ENCODE assay signal across 10 cellular contexts in genomic region chr11:64319421-64319761, GRCh38. TPM values are rescaled to one million over a fixed set of nuclear protein-coding genes. Genes with fewer than 3 reads are reported as not detected.
DNase-seq lines count a peak whose midpoint lies in the region; ATAC-seq, FAIRE-seq and TF ChIP-seq lines count a peak whose summit lies in the region.
"Had no signal": no experiment of that assay in that cellular context is flagged by ENCODE, and none has a peak within 500 bp of the region (broad histone marks: within the 10 kb centered on the region; RNA-seq: fewer than 3 reads in every experiment).

No MANE protein-coding gene starts in this region.

- TF ChIP-seq POLR2A in GM12891 (IDR thresholded peaks at IDR 0.05; ENCODE audit: low read depth, low read length) = no peak

- H3K4me3 ChIP-seq in LNCaP clone FGC (ENCODE audit: low read depth, low read length) (peak overlapping the region; percentile 83), mammary epithelial cell (replicated peaks in 1 of 3; ENCODE audit: insufficient read depth in 1 of 3, low read depth in 2 of 3, low read length in 3 of 3) (peak overlapping the region; percentile 55 to 91 (median 79))

- H3K27ac ChIP-seq in mammary epithelial cell (ENCODE audit: insufficient read depth, low read depth, low read length) = peak overlapping the region; percentile 74

- H3K27ac Mint-ChIP-seq in naive B cell = peak overlapping the region in 5 of 6 donors; percentile 63 to 99 (median 93)

- intact Hi-C loops in mammary epithelial cell (cut with micrococcal nuclease) = loop anchor here (2.0 kb wide), 1 partner anchor 129 kb away; no protein-coding TSS in a partner anchor

- 13% methylated on average over 4 of the region's 4 CpGs for WGBS in mammary epithelial cell (ENCODE audit: low coverage, missing lambda C conversion rate)

- no peak overlapping the region for H2AFZ ChIP-seq in mammary epithelial cell (ENCODE audit: low read depth, low read length)

- peak overlapping the region; percentile 82 for H3K4me2 ChIP-seq in mammary epithelial cell (ENCODE audit: insufficient read depth, low read depth, low read length)

- H3K79me2 ChIP-seq in mammary epithelial cell (ENCODE audit: insufficient read depth, low read length) = peaks cover 61% of the 10 kb centered on the region

- peaks cover 0 to 16% of the 10 kb centered on the region in 2 donors for H3K36me3 Mint-ChIP-seq in naive B cell

- BruUV-seq in mammary epithelial cell (replicated peaks; lab: Mats Ljungman, UMichigan) = no TSS peak

- no peaks in the 10 kb centered on the region for H3K9me3 Mint-ChIP-seq in naive B cell

- no peaks in the 10 kb centered on the region for H3K27me3 Mint-ChIP-seq in naive B cell

- H4K20me1 ChIP-seq in mammary epithelial cell (ENCODE audit: insufficient read depth, low read length) = no peaks in the 10 kb centered on the region

- H3K9me3 ChIP-seq in mammary epithelial cell (replicated peaks; ENCODE audit: insufficient read depth, low read length) = no peaks in the 10 kb centered on the region
- H3K9me3 ChIP-seq: right lobe of liver had no signal

- peak overlapping the region; percentile 73 to 99 (median 94) for H3K4me3 Mint-ChIP-seq in naive B cell

- peak overlapping the region; percentile 81 for H3K9ac ChIP-seq in mammary epithelial cell (ENCODE audit: insufficient read depth, low read length)

- CTCF ChIA-PET in mammary epithelial cell (lab: Charles Lee; ENCODE audit: low non-redundant PET) = no interaction called here

- ATAC-seq in naive B cell (ENCODE audit: low read depth in 2 of 2) = no peak
- ATAC-seq: right lobe of liver had no signal

- no peak for FAIRE-seq in GM12891 (lab: Jason Lieb, UNC)

- dilution Hi-C loops in mammary epithelial cell (cut with HindIII; ENCODE audit: low sequenced_read_pairs) = no loop called here

- H3K4me1 Mint-ChIP-seq in naive B cell = peaks cover 33 to 55% (median 48%) of the 10 kb centered on the region in 3 donors

- H3K36me3 ChIP-seq in mammary epithelial cell (ENCODE audit: insufficient read depth, low read length) = peaks cover 5% of the 10 kb centered on the region

- no peaks in the 10 kb centered on the region for H3K27me3 ChIP-seq in mammary epithelial cell (ENCODE audit: insufficient read depth, low read length)
- H3K27me3 ChIP-seq: right lobe of liver had no signal

- in situ Hi-C loops in mammary epithelial cell (cut with MboI; ENCODE audit: low sequenced_read_pairs in 2 of 2) = no loop called here

- TF ChIP-seq CTCF in LNCaP clone FGC (IDR thresholded peaks at IDR 0.05; ENCODE audit: control insufficient read depth, extremely low read depth, insufficient read depth) (no peak), mammary epithelial cell (conservative IDR thresholded peaks at IDR 0.05 in 1 of 2, IDR thresholded peaks at IDR 0.05 in 1 of 2; ENCODE audit: extremely low read depth in 1 of 2, insufficient read depth in 1 of 2, low read depth in 1 of 2, low read length in 2 of 2) (no peak)

- DNase-seq in AML-193 (lab: John Stamatoyannopoulos, UW) = peak; percentile 73 to 81
- DNase-seq in LNCaP clone FGC (ENCODE audit: low read depth) = no peak
- DNase-seq in mammary epithelial cell = no peak
- no peak for DNase-seq in naive B cell
- no peak for DNase-seq in OCI-M1 (lab: John Stamatoyannopoulos, UW)
- DNase-seq in LoVo (ENCODE audit: low spot score) = no peak
- DNase-seq in GM12891 (ENCODE audit: insufficient read length, low spot score) = no peak
- no peak for DNase-seq in NCI-H2227 treated with DMSO at 0.1 percent for 48 hours (lab: John Stamatoyannopoulos, UW)

- H3K4me1 ChIP-seq in mammary epithelial cell (ENCODE audit: insufficient read depth, low read length) = peaks cover 54% of the 10 kb centered on the region

TF ChIP-seq in GM12891, 5 proteins besides CTCF, POLR2A, EP300 and RAD21:
- TF ChIP-seq SPI1 (IDR thresholded peaks at IDR 0.05; ENCODE audit: low read depth, low read length) (no peak), PAX5 (IDR thresholded peaks at IDR 0.05; ENCODE audit: insufficient read depth, low read length, severe bottlenecking) (no peak), POLR2AphosphoS5 (IDR thresholded peaks at IDR 0.05; ENCODE audit: low read depth, low read length) (no peak), POU2F2 (IDR thresholded peaks at IDR 0.05; ENCODE audit: low read depth, low read length) (no peak), TAF1 (IDR thresholded peaks at IDR 0.05; ENCODE audit: low read depth, low read length) (no peak)

RNA-seq across cellular contexts. Expression of gene PRDX5, which starts 1.5 kb away (rescaled TPM):
- total RNA-seq in mammary epithelial cell = 100 to 1,000 TPM; 333 to 449 TPM
- 660 TPM for polyA plus RNA-seq in mammary epithelial cell
- 272 TPM for polyA minus RNA-seq in mammary epithelial cell
- polyA plus RNA-seq in naive B cell (ENCODE audit: low read depth in 6 of 6) = 100 to 1,000 TPM; 229 to 385 (median 248) TPM
- polyA plus RNA-seq in GM12891 (2012; ENCODE audit: low read depth, missing spikeins) = 306 TPM

RNA-seq across cellular contexts. Expression of gene TRMT112, which starts 2.0 kb away (rescaled TPM):
- total RNA-seq in mammary epithelial cell = 100 to 1,000 TPM; 105 to 199 TPM
- polyA plus RNA-seq in mammary epithelial cell (350 TPM), naive B cell (ENCODE audit: low read depth in 6 of 6) (100 to 1,000 TPM; 445 to 606 (median 521) TPM)
- 271 TPM for polyA minus RNA-seq in mammary epithelial cell
- polyA plus RNA-seq in GM12891 (2012; ENCODE audit: low read depth, missing spikeins) = 327 TPM

RNA-seq across cellular contexts. Expression of gene ESRRA, which starts 14.1 kb away (rescaled TPM):
- total RNA-seq in mammary epithelial cell = 10 to 100 TPM; 44.8 to 67.0 TPM
- polyA plus RNA-seq in mammary epithelial cell (34.7 TPM), naive B cell (ENCODE audit: low read depth in 6 of 6) (1 to 10 TPM; 3.4 to 8.5 (median 6.5) TPM)
- polyA minus RNA-seq in mammary epithelial cell = 33.3 TPM
- 11.5 TPM for polyA plus RNA-seq in GM12891 (2012; ENCODE audit: low read depth, missing spikeins)

RNA-seq across cellular contexts. Expression of gene CATSPERZ, which starts 19.2 kb away (rescaled TPM):
- total RNA-seq in mammary epithelial cell = not detected
- polyA plus RNA-seq in mammary epithelial cell (1.0 TPM), naive B cell (ENCODE audit: low read depth in 6 of 6) (not detected)
- polyA minus RNA-seq in mammary epithelial cell = not detected
- polyA plus RNA-seq in GM12891 (2012; ENCODE audit: low read depth, missing spikeins) = not detected
- total RNA-seq: right lobe of liver; T-helper 2 cell treated with Interferon-gamma antibody and Interleukin-4, amounts not matched to agents 100 ng/mL and 5 ng/mL, for 36 hours had no signal

RNA-seq across cellular contexts. Expression of gene CCDC88B, which starts 20.6 kb away (rescaled TPM):
- total RNA-seq in mammary epithelial cell = 1 to 10 TPM; 1.8 to 7.1 TPM
- 4.6 TPM for polyA plus RNA-seq in mammary epithelial cell
- 6.4 TPM for polyA minus RNA-seq in mammary epithelial cell
- polyA plus RNA-seq in naive B cell (ENCODE audit: low read depth in 6 of 6) = 10 to 100 TPM in 5 of 6 donors, 1 to 10 TPM in 1; 9.3 to 73.0 (median 19.4) TPM
- polyA plus RNA-seq in GM12891 (2012; ENCODE audit: low read depth, missing spikeins) = 45.4 TPM

Comparison
In these comparisons a context has a peak if more than half of its experiments do, and no peak if none do; other contexts are left out.
1. DNase-seq: peak in AML-193 (2 of 2); none in LNCaP clone FGC (single experiment), mammary epithelial cell (single experiment), naive B cell (single experiment), OCI-M1 (single experiment), LoVo (single experiment), GM12891 (single experiment) and NCI-H2227 treated with DMSO at 0.1 percent for 48 hours (single experiment).